In genomic region chr21:35593000-35593502, GRCh38 we compare ENCODE assay signal across 10 cellular contexts.
DNase-seq lines count a peak whose midpoint lies in the region; ATAC-seq and TF ChIP-seq lines count a peak whose summit lies in the region.
"Had no signal": no experiment of that assay in that cellular context is flagged by ENCODE, and none has a peak within 500 bp of the region (broad histone marks: within the 10 kb centered on the region; RNA-seq: fewer than 3 reads in every experiment).

No MANE protein-coding gene starts in this region.

- no peak overlapping the region for H3K9ac ChIP-seq in trophoblast cell (ENCODE audit: low read length)

- no peaks in the 10 kb centered on the region for H3K9me3 ChIP-seq in trophoblast cell (ENCODE audit: insufficient read depth, low read depth, low read length)
- H3K9me3 ChIP-seq: right atrium auricular region had no signal

- no peak overlapping the region for H2AK5ac ChIP-seq in trophoblast cell (ENCODE audit: low read length)

- no peak overlapping the region for H3K4me2 ChIP-seq in trophoblast cell (ENCODE audit: low read length)

- no peaks in the 10 kb centered on the region for H3K27me3 ChIP-seq in ACC112 (ENCODE audit: insufficient read depth, low read length)
- H3K27me3 ChIP-seq in trophoblast cell (ENCODE audit: insufficient read depth, low read length) = no peaks in the 10 kb centered on the region
- H3K27me3 ChIP-seq: right atrium auricular region had no signal

- no peak overlapping the region for H2BK12ac ChIP-seq in trophoblast cell (ENCODE audit: low read length)

- no peak overlapping the region for H2BK5ac ChIP-seq in trophoblast cell (ENCODE audit: low read depth, low read length, poor library complexity)

- peak overlapping the region; percentile 82 for H2AFZ ChIP-seq in ACC112 (ENCODE audit: low read length, unreplicated experiment)
- no peak overlapping the region for H2AFZ ChIP-seq in trophoblast cell (ENCODE audit: insufficient read depth, low read length, poor library complexity)

- H3K79me2 ChIP-seq in ACC112 (ENCODE audit: control insufficient read depth, insufficient read depth, low read length, unreplicated experiment) = no peaks in the 10 kb centered on the region
- no peaks in the 10 kb centered on the region for H3K79me2 ChIP-seq in trophoblast cell (ENCODE audit: control insufficient read depth, insufficient read depth, low read length, poor library complexity)

- ATAC-seq in SK-N-SH treated with all-trans-retinoic acid at 6 μM for 48 hours = peak; percentile 86
- no peak for ATAC-seq in GM21360 (IDR thresholded peaks at IDR 0.05; ENCODE audit: unreplicated experiment)

- H3K36me3 ChIP-seq in ACC112 (ENCODE audit: insufficient read depth, low read length) = no peaks in the 10 kb centered on the region
- no peaks in the 10 kb centered on the region for H3K36me3 ChIP-seq in trophoblast cell (ENCODE audit: control insufficient read depth in 1 of 2, insufficient read depth in 2 of 2, low read length in 2 of 2)
- H3K36me3 ChIP-seq: right atrium auricular region had no signal

- no peak overlapping the region for H3K23ac ChIP-seq in trophoblast cell (ENCODE audit: low read length)

- H3K4me3 ChIP-seq in ACC112 (ENCODE audit: low read depth, low read length) (peak overlapping the region; percentile 45; the same call in 1 of the 2 replicates), trophoblast cell (ENCODE audit: low read depth, low read length) (no peak overlapping the region)
- H3K4me3 ChIP-seq: right atrium auricular region had no signal

- H3K14ac ChIP-seq in trophoblast cell (ENCODE audit: low read length) = no peak overlapping the region

- no peak overlapping the region for H2BK120ac ChIP-seq in trophoblast cell (ENCODE audit: insufficient read depth, low read length, poor library complexity)

- H3K18ac ChIP-seq in trophoblast cell (ENCODE audit: low read length) = no peak overlapping the region

- no peak overlapping the region for H4K91ac ChIP-seq in trophoblast cell (ENCODE audit: low read depth, low read length)

- H4K12ac ChIP-seq in trophoblast cell (ENCODE audit: low read depth, low read length) = no peak overlapping the region

- no peak overlapping the region for H3K4ac ChIP-seq in trophoblast cell (ENCODE audit: low read depth, low read length)

- H3K79me1 ChIP-seq in trophoblast cell (ENCODE audit: low read length) = no peaks in the 10 kb centered on the region

- H3K27ac ChIP-seq in ACC112 (ENCODE audit: low read depth, low read length) (peak overlapping the region; percentile 57), trophoblast cell (ENCODE audit: low read depth, low read length) (no peak overlapping the region)
- H3K27ac ChIP-seq: right atrium auricular region had no signal

- DNase-seq in HT1080 (ENCODE audit: low read depth) (peak; percentile 63), fibroblast of the conjunctiva (ENCODE audit: low read depth) (peak; percentile 12), germinal center (ENCODE audit: low spot score) (no peak), trophoblast cell (no peak), KG1 (lab: John Stamatoyannopoulos, UW) (no peak)
- DNase-seq: DND-41 had no signal

- WGBS in trophoblast cell (ENCODE audit: extremely low coverage, insufficient coverage, insufficient read length) = no CpG with 5 or more reads among the region's 5 CpGs

- no peak overlapping the region for H4K8ac ChIP-seq in trophoblast cell (ENCODE audit: low read depth, low read length)

- H3K4me1 ChIP-seq in ACC112 (ENCODE audit: control insufficient read depth, insufficient read depth, low read length, unreplicated experiment) (peaks cover 16% of the 10 kb centered on the region), trophoblast cell (ENCODE audit: control insufficient read depth in 1 of 2, insufficient read depth in 2 of 2, low read length in 2 of 2) (no peaks in the 10 kb centered on the region)
- H3K4me1 ChIP-seq: right atrium auricular region had no signal

TF ChIP-seq in SK-N-SH treated with all-trans-retinoic acid at 6 μM for 48 hours, 23 proteins besides CTCF, POLR2A, EP300 and RAD21:
- TF ChIP-seq GLIS3 (CRISPR knock-in tag; IDR thresholded peaks at IDR 0.05) (no peak), TSHZ2 (CRISPR knock-in tag; IDR thresholded peaks at IDR 0.05) (no peak), TCF4 (CRISPR knock-in tag; IDR thresholded peaks at IDR 0.05; ENCODE audit: borderline replicate concordance) (no peak), CSDC2 (CRISPR knock-in tag; IDR thresholded peaks at IDR 0.05) (no peak), ZNF8 (CRISPR knock-in tag; IDR thresholded peaks at IDR 0.05) (no peak), ARNTL (CRISPR knock-in tag; IDR thresholded peaks at IDR 0.05; ENCODE audit: borderline replicate concordance, low read depth) (no peak), ZNF70 (CRISPR knock-in tag; IDR thresholded peaks at IDR 0.05) (no peak), ZFP3 (CRISPR knock-in tag; IDR thresholded peaks at IDR 0.05) (no peak), BACH2 (CRISPR knock-in tag; IDR thresholded peaks at IDR 0.05; ENCODE audit: borderline replicate concordance) (no peak)

Comparison
In these comparisons a context has a peak if more than half of its experiments do, and no peak if none do; other contexts are left out.
1. DNase-seq: peak in HT1080 (single experiment) and fibroblast of the conjunctiva (single experiment); none in germinal center (single experiment), trophoblast cell (0 of 2) and KG1 (single experiment).